Comparison of ENCODE assay signal across 1 cellular context in genomic region chr1:1004780-1005697, GRCh38.
A peak's percentile ranks its signal among the peaks of the same experiment; 100 is the strongest.
TF ChIP-seq lines count a peak whose summit lies in the region.

No MANE protein-coding gene starts in this region.

TF ChIP-seq in GM12878, 131 proteins besides CTCF, POLR2A, EP300 and RAD21 (continues in another document):
- TF ChIP-seq IRF4 (IDR thresholded peaks at IDR 0.05; ENCODE audit: low read depth, low read length) (no peak), E2F8 (IDR thresholded peaks at IDR 0.05; ENCODE audit: low read depth, partially characterized antibody) (no peak), RUNX3 (IDR thresholded peaks at IDR 0.05; ENCODE audit: low read length) (peak; percentile 55), YBX1 (IDR thresholded peaks at IDR 0.05) (no peak), IKZF2 (IDR thresholded peaks at IDR 0.05) (peak; percentile 36 to 53; a peak in 2 of 4 replicates), NKRF (conservative IDR thresholded peaks at IDR 0.05) (no peak), SPI1 (IDR thresholded peaks at IDR 0.05; ENCODE audit: borderline replicate concordance, insufficient read depth, low read depth, low read length) (no peak), PKNOX1 (IDR thresholded peaks at IDR 0.05) (peak; percentile 51; the same call in 1 of the 2 replicates), FOXK2 (IDR thresholded peaks at IDR 0.05) (no peak), JUNB (IDR thresholded peaks at IDR 0.05) (no peak), EZH2 (IDR thresholded peaks at IDR 0.05; ENCODE audit: borderline replicate concordance, control insufficient read depth, low read depth, low read length) (no peak), MEF2B (IDR thresholded peaks at IDR 0.05; ENCODE audit: partially characterized antibody, poor library complexity, severe bottlenecking) (no peak), REST (IDR thresholded peaks at IDR 0.05; ENCODE audit: low read depth, low read length) (no peak), ATF2 (IDR thresholded peaks at IDR 0.05; ENCODE audit: low read length) (no peak), ZNF217 (IDR thresholded peaks at IDR 0.05) (no peak), PML (IDR thresholded peaks at IDR 0.05; ENCODE audit: low read length) (no peak), POLR2AphosphoS5 (IDR thresholded peaks at IDR 0.05; ENCODE audit: low read length) (no peak), JUND (IDR thresholded peaks at IDR 0.05; ENCODE audit: low read depth, low read length) (no peak), SKIL (IDR thresholded peaks at IDR 0.05; ENCODE audit: low read depth, poor library complexity, severe bottlenecking) (no peak), BCL3 (IDR thresholded peaks at IDR 0.05; ENCODE audit: borderline replicate concordance, insufficient read depth, low read depth, low read length, poor library complexity, severe bottlenecking) (no peak), NBN (IDR thresholded peaks at IDR 0.05) (0 out of 2 replicates have a peak, but pooled peaks have one; percentile 44), IKZF1 (conservative IDR thresholded peaks at IDR 0.05) (peak; percentile 57), HDAC2 (IDR thresholded peaks at IDR 0.05) (no peak), POU2F2 (IDR thresholded peaks at IDR 0.05; ENCODE audit: borderline replicate concordance, low read depth, low read length) (no peak), TCF12 (IDR thresholded peaks at IDR 0.05; ENCODE audit: low read depth, low read length) (no peak), EED (IDR thresholded peaks at IDR 0.05; ENCODE audit: low read depth) (peak; percentile 32; the same call in 1 of the 2 replicates), YY1 (IDR thresholded peaks at IDR 0.05; ENCODE audit: low read depth, low read length) (no peak), PRDM15 (CRISPR knock-in tag; IDR thresholded peaks at IDR 0.05) (no peak), CREB1 (IDR thresholded peaks at IDR 0.05; ENCODE audit: low read depth) (no peak), DPF2 (IDR thresholded peaks at IDR 0.05) (0 out of 2 replicates have a peak, but pooled peaks have one; percentile 20), ELK1 (IDR thresholded peaks at IDR 0.05; ENCODE audit: low read depth, low read length) (no peak), RAD51 (IDR thresholded peaks at IDR 0.05) (no peak), TARDBP (IDR thresholded peaks at IDR 0.05; ENCODE audit: borderline replicate concordance) (no peak)
